ENCODE assay signal across 8 cellular contexts in genomic region chrX:103817502-103817901, GRCh38. TPM values are rescaled to one million over a fixed set of nuclear protein-coding genes. Genes with fewer than 3 reads are reported as not detected.
A peak's percentile ranks its signal among the peaks of the same experiment; 100 is the strongest.
DNase-seq lines count a peak whose midpoint lies in the region; ATAC-seq, FAIRE-seq and TF ChIP-seq lines count a peak whose summit lies in the region.

No MANE protein-coding gene starts in this region.

- no peaks in the 10 kb centered on the region for H3K4me1 ChIP-seq in pancreas

- H3K36me3 Mint-ChIP-seq in activated naive CD8-positive, alpha-beta T cell treated with anti-CD3 and anti-CD28 coated beads for 36 hours: no peaks in the 10 kb centered on the region

- WGBS in pancreas, 2 donors: 15 to 19% methylated on average over 5 of the region's 5 CpGs

- peak; percentile 62 for ATAC-seq in esophagus mucosa
- peak in 3 of 4 donors; percentile 61 to 74 (median 67) for ATAC-seq in pancreas
- ATAC-seq in GM19397 (IDR thresholded peaks at IDR 0.05; ENCODE audit: unreplicated experiment): no peak

- H3K9me3 Mint-ChIP-seq in activated naive CD8-positive, alpha-beta T cell treated with anti-CD3 and anti-CD28 coated beads for 36 hours: no peaks in the 10 kb centered on the region

- intact Hi-C loops in pancreas (cut with DNase I): no loop called here

- DNase-seq in AG04450 (ENCODE audit: low read depth, low spot score) (no peak), Kasumi-1 (lab: John Stamatoyannopoulos, UW) (peak; percentile 40 to 50), SK-N-DZ (ENCODE audit: low spot score) (peak; percentile 66), pancreas (no peak)
- no peak for DNase-seq in activated naive CD8-positive, alpha-beta T cell treated with anti-CD3 and anti-CD28 coated beads for 36 hours

- FAIRE-seq in G401.6 (lab: Jason Lieb, UNC) (peak; percentile 34), pancreas (lab: Jason Lieb, UNC) (peak; percentile 92)

- H3K27ac ChIP-seq in AG04450 (ENCODE audit: low read depth, low read length) (no peak overlapping the region), pancreas (no peak overlapping the region)

- TF ChIP-seq CTCF in AG04450 (IDR thresholded peaks at IDR 0.05; ENCODE audit: low read depth, low read length): peak; percentile 60
- TF ChIP-seq CTCF in pancreas (IDR thresholded peaks at IDR 0.05): peak; percentile 55 to 83 (median 77)

- POLR2A ChIA-PET in AG04450 (lab: Yijun Ruan, JAX): no interaction called here

- H3K4me1 Mint-ChIP-seq in activated naive CD8-positive, alpha-beta T cell treated with anti-CD3 and anti-CD28 coated beads for 36 hours: no peaks in the 10 kb centered on the region

- H3K27ac Mint-ChIP-seq in activated naive CD8-positive, alpha-beta T cell treated with anti-CD3 and anti-CD28 coated beads for 36 hours: no peak overlapping the region

- no peak overlapping the region for H3K4me3 Mint-ChIP-seq in activated naive CD8-positive, alpha-beta T cell treated with anti-CD3 and anti-CD28 coated beads for 36 hours

- H3K4me3 ChIP-seq in AG04450 (ENCODE audit: low read depth, low read length) (no peak overlapping the region), pancreas (no peak overlapping the region)

- H3K36me3 ChIP-seq in pancreas: no peaks in the 10 kb centered on the region

- CTCF ChIA-PET in AG04450 (lab: Charles Lee): interaction anchor here (0.6 to 2.7 kb wide), 5 partner anchors 14 to 284 kb away, joined by 3 to 12 read pairs (median 3); partner anchors contain the start of gene RAB9B

- peaks cover 20% of the 10 kb centered on the region for H3K27me3 Mint-ChIP-seq in activated naive CD8-positive, alpha-beta T cell treated with anti-CD3 and anti-CD28 coated beads for 36 hours

- H3K9me3 ChIP-seq in AG04450 (ENCODE audit: control insufficient read depth, insufficient read depth, low read length): no peaks in the 10 kb centered on the region
- H3K9me3 ChIP-seq in pancreas: no peaks in the 10 kb centered on the region

- H3K27me3 ChIP-seq in AG04450 (ENCODE audit: control insufficient read depth, insufficient read depth, low read length) (no peaks in the 10 kb centered on the region), pancreas (peaks cover 0 to 5% (median 0%) of the 10 kb centered on the region in 4 donors)

RNA-seq across cellular contexts. Expression of gene RAB9B, which starts 14.6 kb away (rescaled TPM):
- polyA plus RNA-seq in AG04450 (2011; rRNA removed) (0.52 and 0.71 TPM in 2 replicates), pancreas (1 to 10 TPM in 1 of 2 donors, under 1 TPM in 1; 0.49 to 2.3 TPM)
- 0.32 and 0.43 TPM in 2 replicates for polyA minus RNA-seq in AG04450 (2011; rRNA and poly(A)+ RNA removed)
- polyA plus RNA-seq in SK-N-DZ (2014; cell fraction: cytosol; rRNA removed): 6.7 and 8.0 TPM in 2 replicates
- 9.1 and 12.8 TPM in 2 replicates for polyA plus RNA-seq in SK-N-DZ (2014; cell fraction: nucleus; rRNA removed)
- total RNA-seq in esophagus mucosa (0.16 TPM), pancreas (1 to 10 TPM in 1 of 6 donors, under 1 TPM in 5; 0.38 to 1.1 (median 0.80) TPM)
- total RNA-seq in activated naive CD8-positive, alpha-beta T cell treated with anti-CD3 and anti-CD28 coated beads for 36 hours: under 1 TPM; 0.34 to 0.60 TPM

RNA-seq across cellular contexts. Expression of gene PLP1, which starts 40.9 kb away (rescaled TPM):
- polyA plus RNA-seq in AG04450 (2011; rRNA removed) (0.41 and 0.47 TPM in 2 replicates), pancreas (1 to 10 TPM in 1 of 2 donors, under 1 TPM in 1; 0.30 to 2.6 TPM)
- 0.18 and 1.7 TPM in 2 replicates for polyA minus RNA-seq in AG04450 (2011; rRNA and poly(A)+ RNA removed)
- 2.2 and 2.4 TPM in 2 replicates for polyA plus RNA-seq in SK-N-DZ (2014; cell fraction: cytosol; rRNA removed)
- 0.59 and 0.88 TPM in 2 replicates for polyA plus RNA-seq in SK-N-DZ (2014; cell fraction: nucleus; rRNA removed)
- total RNA-seq in esophagus mucosa (0.04 TPM), pancreas (1 to 10 TPM in 1 of 6 donors, under 1 TPM in 5; 0.32 to 1.7 (median 0.60) TPM)
- total RNA-seq in activated naive CD8-positive, alpha-beta T cell treated with anti-CD3 and anti-CD28 coated beads for 36 hours: not detected

Comparison
In these comparisons a context has a peak if more than half of its experiments do, and no peak if none do; other contexts are left out.
1. DNase-seq: peak in Kasumi-1 (2 of 2) and SK-N-DZ (single experiment); none in AG04450 (single experiment), pancreas (0 of 6) and activated naive CD8-positive, alpha-beta T cell treated with anti-CD3 and anti-CD28 coated beads for 36 hours (single experiment).